In the genomic region with DNA sequence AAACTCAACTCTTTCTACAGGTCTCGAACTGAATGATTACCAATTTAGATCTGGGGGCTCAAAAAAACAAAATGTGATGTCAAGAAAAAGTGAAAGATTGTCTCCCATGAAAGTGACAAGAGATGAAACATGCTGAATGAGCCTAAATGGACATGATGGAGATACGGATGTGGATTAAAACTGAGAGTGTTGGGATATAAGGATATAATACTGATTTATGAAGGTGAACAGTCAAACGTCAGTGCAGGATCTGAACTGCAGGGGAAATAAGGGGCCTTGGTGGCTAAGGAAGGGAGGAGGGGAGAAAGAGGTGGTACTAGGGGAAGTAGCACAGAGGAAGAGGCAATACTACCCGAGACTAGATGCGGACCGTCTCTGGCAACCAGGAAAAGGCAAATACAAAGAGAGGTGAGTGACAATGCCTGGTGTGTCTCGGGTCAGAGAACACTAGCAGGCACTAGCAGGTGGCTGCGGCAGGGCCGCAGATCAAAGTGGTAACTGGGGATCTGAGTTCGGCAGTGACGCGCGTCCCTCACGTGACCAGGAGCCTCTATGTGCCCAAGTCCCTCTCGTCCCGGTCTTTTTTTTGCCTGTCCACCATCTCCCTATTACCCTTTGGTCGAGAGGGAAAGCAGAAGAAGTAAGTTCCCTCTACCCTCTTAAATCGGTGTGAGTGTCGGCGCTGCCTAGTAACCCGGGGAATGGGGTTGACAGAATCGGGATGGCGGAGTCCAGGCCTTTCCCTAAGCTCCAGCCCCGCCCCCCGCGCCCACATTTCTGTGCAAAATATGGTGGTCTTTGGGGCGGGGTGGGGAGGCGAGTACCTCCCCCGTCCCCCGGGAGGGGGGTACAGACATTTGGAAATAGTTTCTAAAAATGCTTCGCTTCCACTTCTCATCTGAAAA, we compare ENCODE assay signal across 8 cellular contexts. TPM values are rescaled to one million over a fixed set of nuclear protein-coding genes. Genes with fewer than 3 reads are reported as not detected.
DNase-seq lines count a peak whose midpoint lies in the region; ATAC-seq and TF ChIP-seq lines count a peak whose summit lies in the region.

TSS of gene TCEAL1 (plus strand) at position 590 of the 905 bp plus-strand sequence. CDS start 942 bp downstream, outside the sequence.

- H3K36me3 ChIP-seq in SJCRH30 = no peaks in the 10 kb centered on the region; the same call in 1 of the 2 replicates
- H3K36me3 ChIP-seq in iPS-15b (ENCODE audit: control insufficient read depth, insufficient read depth, low read length) = no peaks in the 10 kb centered on the region

- H3K9me3 ChIP-seq in SJCRH30 (replicated peaks) (no peaks in the 10 kb centered on the region), iPS-15b (ENCODE audit: control insufficient read depth, insufficient read depth, low read length) (no peaks in the 10 kb centered on the region)

- H3K27me3 Mint-ChIP-seq in brain = no peaks in the 10 kb centered on the region

- in situ Hi-C loops in KBM-7 (cut with MboI; ENCODE audit: low pct_unique_long_range_greater_than_20kb, low sequenced_read_pairs) = no loop called here

- peak within 1 kb of the TSS; percentile 77 for H3K9ac ChIP-seq in iPS-15b (ENCODE audit: low read depth, low read length)

- peak within 1 kb of the TSS; percentile 83 to 91 (median 84) for H3K4me3 Mint-ChIP-seq in brain

- no peaks in the 10 kb centered on the region for H3K27me3 ChIP-seq in SJCRH30
- no peaks in the 10 kb centered on the region for H3K27me3 ChIP-seq in iPS-15b (ENCODE audit: control insufficient read depth, insufficient read depth, low read length)

- H3K27ac ChIP-seq in SJCRH30 = peak within 1 kb of the TSS; percentile 84

- DNase-seq in EH (ENCODE audit: low read depth) (peak; percentile 48), KBM-7 (peak; percentile 66), SJCRH30 (peak; percentile 92 to 96), retina (peak; percentile 79), amniotic stem cell (lab: John Stamatoyannopoulos, UW) (no peak)

- H3K4me1 Mint-ChIP-seq in brain = peaks cover 61% of the 10 kb centered on the region

- no peaks in the 10 kb centered on the region for H3K36me3 Mint-ChIP-seq in brain

- ATAC-seq in GM21529 (IDR thresholded peaks at IDR 0.05; ENCODE audit: unreplicated experiment) = peak; percentile 66

- no peaks in the 10 kb centered on the region for H3K9me3 Mint-ChIP-seq in brain

- peak within 1 kb of the TSS; percentile 64 to 99 (median 96) for H3K27ac Mint-ChIP-seq in brain

- peak within 1 kb of the TSS; percentile 81 for H3K4me3 ChIP-seq in SJCRH30
- peak within 1 kb of the TSS; percentile 89 for H3K4me3 ChIP-seq in iPS-15b (ENCODE audit: low read depth, low read length)

- H3K4me1 ChIP-seq in SJCRH30 (peaks cover 7% of the 10 kb centered on the region; the same call in 1 of the 2 replicates), iPS-15b (ENCODE audit: control insufficient read depth, insufficient read depth, low read length) (peaks cover 2% of the 10 kb centered on the region)

- peak in 1 of 2 experiments; percentile 12 for TF ChIP-seq CTCF in brain (conservative IDR thresholded peaks at IDR 0.05)

RNA-seq across cellular contexts. Expression of gene TCEAL1, which starts in this region (rescaled TPM):
- total RNA-seq in SJCRH30 (2014; rRNA removed; shearing (Covaris generic)) = 45.2 and 56.1 TPM in 2 replicates
- polyA plus RNA-seq in brain (ENCODE audit: insufficient read depth, low read depth, low replicate concordance) = 28.5 TPM
